Comparison of ENCODE assay signal across 24 cellular contexts in genomic region chr3:159749406-159749805, GRCh38.
"Had no signal": no experiment of that assay in that cellular context is flagged by ENCODE, and none has a peak within 500 bp of the region (broad histone marks: within the 10 kb centered on the region; RNA-seq: fewer than 3 reads in every experiment).

No MANE protein-coding gene starts in this region.

- H3K36me3 ChIP-seq: pancreas, WERI-Rb-1 had no signal

- H3K27me3 ChIP-seq: pancreas had no signal

- H3K4me3 ChIP-seq: coronary artery, pancreas, psoas muscle, skin epidermis had no signal

- ATAC-seq: activated CD8-positive, alpha-beta memory T cell treated with anti-CD3 and anti-CD28 coated beads, Interleukin-2, amount 10 ng/mL, durations not matched to agents 7 days and 5 days; activated CD8-positive, alpha-beta T cell treated with anti-CD3 and anti-CD28 coated beads for 36 hours; left ventricle myocardium superior; natural killer cell treated with Interleukin-12 subunit alpha and Interleukin-12 subunit beta and Interleukin-15 and Interleukin-18, amount 100 ng/mL, for 72 hours; psoas muscle; right cardiac atrium; stimulated activated naive B cell treated with anti-CD40 and anti-IgM and Interleukin-4, amounts not matched to agents 10 μg/mL and 1 μg/mL and 100 μg/mL, for 72 hours had no signal

- H3K4me1 ChIP-seq: pancreas, psoas muscle had no signal

- H3K9me3 ChIP-seq: pancreas, psoas muscle, SK-N-SH had no signal

- DNase-seq: activated CD4-positive, alpha-beta T cell treated with anti-CD3 and anti-CD28 coated beads, Interleukin-2, amount 10 ng/mL, durations not matched to agents 7 days and 5 days; activated CD4-positive, CD25-positive, alpha-beta regulatory T cell treated with anti-CD3 and anti-CD28 coated beads, Interleukin-2, amount 50 U/mL, for 72 hours; activated CD8-positive, alpha-beta memory T cell treated with anti-CD3 and anti-CD28 coated beads, Interleukin-2, amount 10 ng/mL, durations not matched to agents 7 days and 5 days; activated CD8-positive, alpha-beta T cell treated with anti-CD3 and anti-CD28 coated beads for 36 hours; activated effector memory CD4-positive, alpha-beta T cell treated with anti-CD3 and anti-CD28 coated beads, Interleukin-2, amount 50 U/mL, for 16 hours; activated naive CD4-positive, alpha-beta T cell treated with anti-CD3 and anti-CD28 coated beads, Interleukin-2, amount 10 ng/mL, durations not matched to agents 7 days and 5 days; activated T-cell treated with anti-CD3 and anti-CD28 coated beads for 4 hours; amygdala; cerebellar nuclear complex; foreskin melanocyte; hypothalamus; left ventricle myocardium superior; pancreas; psoas muscle; right cardiac atrium; SK-N-SH; stimulated activated CD4-positive, alpha-beta T cell treated with anti-CD3 and anti-CD28 coated beads, Interleukin-2, amount 100 ng/mL, for 48 hours; stimulated activated CD8-positive, alpha-beta memory T cell treated with anti-CD3 and anti-CD28 coated beads, Interleukin-4, amount 100 ng/mL, for 48 hours; stimulated activated naive B cell treated with anti-CD40 and anti-IgM and Interleukin-4, amounts not matched to agents 10 μg/mL and 1 μg/mL and 100 μg/mL, for 72 hours; trophoblast cell; WERI-Rb-1 had no signal

- H3K27ac ChIP-seq: coronary artery, pancreas, psoas muscle, skin epidermis, WERI-Rb-1 had no signal
